ENCODE assay signal across 12 cellular contexts in genomic region chr5:170745481-170746061, GRCh38. TPM values are rescaled to one million over a fixed set of nuclear protein-coding genes. Genes with fewer than 3 reads are reported as not detected.
DNase-seq lines count a peak whose midpoint lies in the region; ATAC-seq and TF ChIP-seq lines count a peak whose summit lies in the region.
"Had no signal": no experiment of that assay in that cellular context is flagged by ENCODE, and none has a peak within 500 bp of the region (broad histone marks: within the 10 kb centered on the region; RNA-seq: fewer than 3 reads in every experiment).

No MANE protein-coding gene starts in this region.

- no peak overlapping the region for H3K27ac Mint-ChIP-seq in stimulated activated naive B cell treated with anti-CD40 and anti-IgM and Interleukin-4, amounts not matched to agents 10 μg/mL and 1 μg/mL and 100 μg/mL, for 72 hours
- H3K27ac Mint-ChIP-seq: stimulated activated effector memory CD8-positive, alpha-beta T cell treated with anti-CD3 and anti-CD28 coated beads, Interleukin-12 subunit alpha, Interleukin-12 subunit beta, amount 100 ng/mL, for 72 hours had no signal

- H3K9me3 ChIP-seq in testis: no peaks in the 10 kb centered on the region

- H3K4me3 Mint-ChIP-seq in stimulated activated naive B cell treated with anti-CD40 and anti-IgM and Interleukin-4, amounts not matched to agents 10 μg/mL and 1 μg/mL and 100 μg/mL, for 72 hours: no peak overlapping the region
- H3K4me3 Mint-ChIP-seq: stimulated activated effector memory CD8-positive, alpha-beta T cell treated with anti-CD3 and anti-CD28 coated beads, Interleukin-12 subunit alpha, Interleukin-12 subunit beta, amount 100 ng/mL, for 72 hours had no signal

- DNase-seq in NCI-H146 (lab: John Stamatoyannopoulos, UW) (peak; percentile 6), NCI-H146 treated with DMSO at 0.1 percent for 48 hours (lab: John Stamatoyannopoulos, UW; ENCODE audit: unreplicated experiment) (no peak), cerebellar cortex (ENCODE audit: low spot score) (peak; percentile 27), kidney epithelial cell (ENCODE audit: low read depth) (peak; percentile 26), testis (peak; percentile 14), NCI-H748 treated with DMSO at 0.1 percent for 48 hours (lab: John Stamatoyannopoulos, UW) (no peak), NCI-H1930 (lab: John Stamatoyannopoulos, UW) (no peak)
- DNase-seq in stimulated activated naive B cell treated with anti-CD40 and anti-IgM and Interleukin-4, amounts not matched to agents 10 μg/mL and 1 μg/mL and 100 μg/mL, for 72 hours: no peak
- DNase-seq: NCI-H2171 had no signal

- no peak for TF ChIP-seq POLR2A in testis (IDR thresholded peaks at IDR 0.05)

- H3K4me1 Mint-ChIP-seq in stimulated activated naive B cell treated with anti-CD40 and anti-IgM and Interleukin-4, amounts not matched to agents 10 μg/mL and 1 μg/mL and 100 μg/mL, for 72 hours: peaks cover 3 to 7% of the 10 kb centered on the region in 2 donors

- no peak overlapping the region for H3K4me3 ChIP-seq in kidney epithelial cell (ENCODE audit: low read depth, low read length)
- no peak overlapping the region for H3K4me3 ChIP-seq in testis

- H3K36me3 ChIP-seq in kidney epithelial cell (ENCODE audit: control insufficient read depth, insufficient read depth, low read length) (no peaks in the 10 kb centered on the region), testis (ENCODE audit: low read depth, missing control alignments) (no peaks in the 10 kb centered on the region)

- H3K36me3 Mint-ChIP-seq in stimulated activated naive B cell treated with anti-CD40 and anti-IgM and Interleukin-4, amounts not matched to agents 10 μg/mL and 1 μg/mL and 100 μg/mL, for 72 hours: no peaks in the 10 kb centered on the region
- H3K36me3 Mint-ChIP-seq: stimulated activated effector memory CD8-positive, alpha-beta T cell treated with anti-CD3 and anti-CD28 coated beads, Interleukin-12 subunit alpha, Interleukin-12 subunit beta, amount 100 ng/mL, for 72 hours had no signal

- H3K27me3 ChIP-seq in kidney epithelial cell (ENCODE audit: control insufficient read depth, insufficient read depth, low read length) (peaks cover 16% of the 10 kb centered on the region), testis (no peaks in the 10 kb centered on the region)

- ATAC-seq in stimulated activated naive B cell treated with anti-CD40 and anti-IgM and Interleukin-4, amounts not matched to agents 10 μg/mL and 1 μg/mL and 100 μg/mL, for 72 hours (replicated peaks): no peak
- ATAC-seq: activated CD4-positive, CD25-positive, alpha-beta regulatory T cell treated with anti-CD3 and anti-CD28 coated beads, Interleukin-2, amount 50 U/mL, for 24 hours; stimulated activated effector memory CD8-positive, alpha-beta T cell treated with anti-CD3 and anti-CD28 coated beads, Interleukin-12 subunit alpha, Interleukin-12 subunit beta, amount 100 ng/mL, for 72 hours had no signal

- TF ChIP-seq CTCF in kidney epithelial cell (IDR thresholded peaks at IDR 0.05; ENCODE audit: insufficient read depth, low read length, poor library complexity, severe bottlenecking): no peak
- TF ChIP-seq CTCF in testis (IDR thresholded peaks at IDR 0.05): no peak

- H3K27me3 Mint-ChIP-seq in stimulated activated naive B cell treated with anti-CD40 and anti-IgM and Interleukin-4, amounts not matched to agents 10 μg/mL and 1 μg/mL and 100 μg/mL, for 72 hours: peaks cover 39 to 79% of the 10 kb centered on the region in 2 donors

- 46 to 65% methylated on average over 3 to 11 of the region's 11 CpGs for WGBS in testis, 2 donors

- intact Hi-C loops in testis (cut with DNase I; ENCODE audit: low total_unique reads): no loop called here

- no peak overlapping the region for H3K27ac ChIP-seq in testis

- H3K9me3 Mint-ChIP-seq in stimulated activated naive B cell treated with anti-CD40 and anti-IgM and Interleukin-4, amounts not matched to agents 10 μg/mL and 1 μg/mL and 100 μg/mL, for 72 hours: no peaks in the 10 kb centered on the region
- H3K9me3 Mint-ChIP-seq: stimulated activated effector memory CD8-positive, alpha-beta T cell treated with anti-CD3 and anti-CD28 coated beads, Interleukin-12 subunit alpha, Interleukin-12 subunit beta, amount 100 ng/mL, for 72 hours had no signal

- peaks cover 9% of the 10 kb centered on the region for H3K4me1 ChIP-seq in testis

RNA-seq across cellular contexts. Expression of gene GABRP, which starts 38.0 kb away (rescaled TPM):
- total RNA-seq in kidney epithelial cell (0.14 and 0.50 TPM in 2 replicates), testis (not detected)
- 0.67 TPM for polyA plus RNA-seq in testis (ENCODE audit: insufficient read depth, low read depth, low replicate concordance)
- total RNA-seq: A172 had no signal

Comparison
In these comparisons a context has a peak if more than half of its experiments do, and no peak if none do; other contexts are left out.
1. DNase-seq: peak in NCI-H146 (single experiment), cerebellar cortex (single experiment), kidney epithelial cell (single experiment) and testis (single experiment); none in NCI-H146 treated with DMSO at 0.1 percent for 48 hours (single experiment), NCI-H748 treated with DMSO at 0.1 percent for 48 hours (single experiment), NCI-H1930 (0 of 2) and stimulated activated naive B cell treated with anti-CD40 and anti-IgM and Interleukin-4, amounts not matched to agents 10 μg/mL and 1 μg/mL and 100 μg/mL, for 72 hours (single experiment).